Comparison of ENCODE assay signal across 2 cellular contexts in genomic region chr16:87366930-87367329, GRCh38.
TF ChIP-seq lines count a peak whose summit lies in the region.

No MANE protein-coding gene starts in this region.

TF ChIP-seq in HepG2, 621 proteins besides CTCF, POLR2A, EP300 and RAD21:
- no peak for TF ChIP-seq DZIP1 (CRISPR knock-in tag; IDR thresholded peaks at IDR 0.05)
- TF ChIP-seq ZNF614 (CRISPR knock-in tag; IDR thresholded peaks at IDR 0.05; ENCODE audit: borderline replicate concordance) = no peak
- no peak for TF ChIP-seq ZNF362 (CRISPR knock-in tag; IDR thresholded peaks at IDR 0.05; ENCODE audit: borderline replicate concordance)
- no peak for TF ChIP-seq HNRNPH1 (optimal IDR thresholded peaks at IDR 0.05; ENCODE audit: low read depth, low read length)
- TF ChIP-seq MIXL1 (CRISPR knock-in tag; IDR thresholded peaks at IDR 0.05) = no peak
- TF ChIP-seq POLR2G (IDR thresholded peaks at IDR 0.05; ENCODE audit: low read depth, low read length) = peak; percentile 12; the same call in 1 of the 2 replicates
- TF ChIP-seq ZMYM3 (CRISPR knock-in tag; IDR thresholded peaks at IDR 0.05) = 0 out of 2 replicates have a peak, but pooled peaks have one; percentile 18
- peak; percentile 89 for TF ChIP-seq ZNF121 (CRISPR knock-in tag; IDR thresholded peaks at IDR 0.05)
- no peak for TF ChIP-seq SYNCRIP (IDR thresholded peaks at IDR 0.05; ENCODE audit: insufficient read depth, low read depth, low read length)
- no peak for TF ChIP-seq REPIN1 (CRISPR knock-in tag; IDR thresholded peaks at IDR 0.05; ENCODE audit: borderline replicate concordance, low read depth)
- TF ChIP-seq MBD4 (IDR thresholded peaks at IDR 0.05; ENCODE audit: borderline replicate concordance, low read length) = no peak
- TF ChIP-seq ZNF282 (IDR thresholded peaks at IDR 0.05; ENCODE audit: partially characterized antibody) = no peak
- no peak for TF ChIP-seq KMT2A (CRISPR knock-in tag; IDR thresholded peaks at IDR 0.05)
- TF ChIP-seq PHF5A (CRISPR knock-in tag; IDR thresholded peaks at IDR 0.05; ENCODE audit: low read depth, unreplicated experiment) = no peak
TF ChIP-seq in HepG2: peak in this region for 3.

TF ChIP-seq in WTC11, 78 proteins besides CTCF, POLR2A, EP300 and RAD21:
- TF ChIP-seq RORB (CRISPR knock-in tag; IDR thresholded peaks at IDR 0.05) (no peak), ZNF121 (CRISPR knock-in tag; IDR thresholded peaks at IDR 0.05) (peak; percentile 53; the same call in 1 of the 2 replicates), EMX1 (CRISPR knock-in tag; IDR thresholded peaks at IDR 0.05) (no peak), ZNF425 (CRISPR knock-in tag; conservative IDR thresholded peaks at IDR 0.05) (no peak)
- TF ChIP-seq, protein P1, sequence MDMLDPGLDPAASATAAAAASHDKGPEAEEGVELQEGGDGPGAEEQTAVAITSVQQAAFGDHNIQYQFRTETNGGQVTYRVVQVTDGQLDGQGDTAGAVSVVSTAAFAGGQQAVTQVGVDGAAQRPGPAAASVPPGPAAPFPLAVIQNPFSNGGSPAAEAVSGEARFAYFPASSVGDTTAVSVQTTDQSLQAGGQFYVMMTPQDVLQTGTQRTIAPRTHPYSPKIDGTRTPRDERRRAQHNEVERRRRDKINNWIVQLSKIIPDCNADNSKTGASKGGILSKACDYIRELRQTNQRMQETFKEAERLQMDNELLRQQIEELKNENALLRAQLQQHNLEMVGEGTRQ (CRISPR knock-in tag; IDR thresholded peaks at IDR 0.05) = no peak
